Comparison of ENCODE assay signal across 12 cellular contexts in genomic region chr5:39100851-39101396, GRCh38. TPM values are rescaled to one million over a fixed set of nuclear protein-coding genes. Genes with fewer than 3 reads are reported as not detected.
DNase-seq lines count a peak whose midpoint lies in the region; ATAC-seq, FAIRE-seq and TF ChIP-seq lines count a peak whose summit lies in the region.
"Had no signal": no experiment of that assay in that cellular context is flagged by ENCODE, and none has a peak within 500 bp of the region (broad histone marks: within the 10 kb centered on the region; RNA-seq: fewer than 3 reads in every experiment).

No MANE protein-coding gene starts in this region.

- peaks cover 0 to 1% (median 0%) of the 10 kb centered on the region in 3 donors for H3K27me3 Mint-ChIP-seq in CD14-positive monocyte (ENCODE audit: low read depth in 3 of 3)
- H3K27me3 Mint-ChIP-seq in activated naive CD8-positive, alpha-beta T cell treated with anti-CD3 and anti-CD28 coated beads for 36 hours: no peaks in the 10 kb centered on the region

- H3K4me3 Mint-ChIP-seq in CD14-positive monocyte: no peak overlapping the region
- no peak overlapping the region for H3K4me3 Mint-ChIP-seq in activated naive CD8-positive, alpha-beta T cell treated with anti-CD3 and anti-CD28 coated beads for 36 hours

- no peak overlapping the region for H3K4me3 ChIP-seq in kidney epithelial cell (ENCODE audit: low read depth, low read length)
- H3K4me3 ChIP-seq: right lobe of liver, transverse colon had no signal

- TF ChIP-seq CTCF in CD14-positive monocyte (IDR thresholded peaks at IDR 0.05): no peak
- TF ChIP-seq CTCF in kidney epithelial cell (IDR thresholded peaks at IDR 0.05; ENCODE audit: insufficient read depth, low read length, poor library complexity, severe bottlenecking): no peak

- FAIRE-seq in HTR-8/SVneo (lab: Jason Lieb, UNC): peak; percentile 90

- no peaks in the 10 kb centered on the region for H3K36me3 ChIP-seq in kidney epithelial cell (ENCODE audit: control insufficient read depth, insufficient read depth, low read length)
- H3K36me3 ChIP-seq: right lobe of liver, transverse colon had no signal

- DNase-seq in CD14-positive monocyte (ENCODE audit: low spot score) (no peak), HTR-8/SVneo (ENCODE audit: insufficient read length, low spot score) (peak; percentile 80), kidney epithelial cell (ENCODE audit: low read depth) (peak; percentile 77), cardiac septum (ENCODE audit: low spot score) (no peak), DMS79 (lab: John Stamatoyannopoulos, UW) (no peak)
- DNase-seq in activated naive CD8-positive, alpha-beta T cell treated with anti-CD3 and anti-CD28 coated beads for 36 hours: no peak
- DNase-seq: erythroblast, right lobe of liver, T-helper 9 cell, transverse colon had no signal

- H3K27me3 ChIP-seq in kidney epithelial cell (ENCODE audit: control insufficient read depth, insufficient read depth, low read length): no peaks in the 10 kb centered on the region
- H3K27me3 ChIP-seq: right lobe of liver, transverse colon had no signal

- H3K36me3 Mint-ChIP-seq in CD14-positive monocyte: peaks cover 32 to 42% of the 10 kb centered on the region in 2 donors
- H3K36me3 Mint-ChIP-seq in activated naive CD8-positive, alpha-beta T cell treated with anti-CD3 and anti-CD28 coated beads for 36 hours: peaks cover 6% of the 10 kb centered on the region

- H3K27ac Mint-ChIP-seq in CD14-positive monocyte: peak overlapping the region in 5 of 7 donors; percentile 62 to 86 (median 75)
- H3K27ac Mint-ChIP-seq in activated naive CD8-positive, alpha-beta T cell treated with anti-CD3 and anti-CD28 coated beads for 36 hours: peak overlapping the region; percentile 59

- ATAC-seq in GM19452 (IDR thresholded peaks at IDR 0.05; ENCODE audit: unreplicated experiment) (no peak), GM21529 (IDR thresholded peaks at IDR 0.05; ENCODE audit: unreplicated experiment) (no peak)

- peaks cover 2% of the 10 kb centered on the region for H3K4me1 Mint-ChIP-seq in CD14-positive monocyte
- peaks cover 24% of the 10 kb centered on the region for H3K4me1 Mint-ChIP-seq in activated naive CD8-positive, alpha-beta T cell treated with anti-CD3 and anti-CD28 coated beads for 36 hours

- intact Hi-C loops in CD14-positive monocyte (cut with micrococcal nuclease): no loop called here
- intact Hi-C loops in cardiac septum (cut with DNase I): no loop called here

- no peaks in the 10 kb centered on the region for H3K9me3 Mint-ChIP-seq in CD14-positive monocyte
- no peaks in the 10 kb centered on the region for H3K9me3 Mint-ChIP-seq in activated naive CD8-positive, alpha-beta T cell treated with anti-CD3 and anti-CD28 coated beads for 36 hours

RNA-seq across cellular contexts. Expression of gene RICTOR, which starts 26.7 kb away (rescaled TPM):
- 1 to 10 TPM; 3.5 to 7.0 TPM for polyA plus RNA-seq in CD14-positive monocyte
- 10 to 100 TPM; 19.7 to 21.5 TPM for total RNA-seq in activated naive CD8-positive, alpha-beta T cell treated with anti-CD3 and anti-CD28 coated beads for 36 hours
- total RNA-seq in kidney epithelial cell (19.9 and 23.3 TPM in 2 replicates), cardiac septum (75.9 TPM)

Comparison
In these comparisons a context has a peak if more than half of its experiments do, and no peak if none do; other contexts are left out.
1. DNase-seq: peak in HTR-8/SVneo (single experiment) and kidney epithelial cell (single experiment); none in CD14-positive monocyte (single experiment), activated naive CD8-positive, alpha-beta T cell treated with anti-CD3 and anti-CD28 coated beads for 36 hours (single experiment), cardiac septum (single experiment) and DMS79 (single experiment).